In the genomic region with DNA sequence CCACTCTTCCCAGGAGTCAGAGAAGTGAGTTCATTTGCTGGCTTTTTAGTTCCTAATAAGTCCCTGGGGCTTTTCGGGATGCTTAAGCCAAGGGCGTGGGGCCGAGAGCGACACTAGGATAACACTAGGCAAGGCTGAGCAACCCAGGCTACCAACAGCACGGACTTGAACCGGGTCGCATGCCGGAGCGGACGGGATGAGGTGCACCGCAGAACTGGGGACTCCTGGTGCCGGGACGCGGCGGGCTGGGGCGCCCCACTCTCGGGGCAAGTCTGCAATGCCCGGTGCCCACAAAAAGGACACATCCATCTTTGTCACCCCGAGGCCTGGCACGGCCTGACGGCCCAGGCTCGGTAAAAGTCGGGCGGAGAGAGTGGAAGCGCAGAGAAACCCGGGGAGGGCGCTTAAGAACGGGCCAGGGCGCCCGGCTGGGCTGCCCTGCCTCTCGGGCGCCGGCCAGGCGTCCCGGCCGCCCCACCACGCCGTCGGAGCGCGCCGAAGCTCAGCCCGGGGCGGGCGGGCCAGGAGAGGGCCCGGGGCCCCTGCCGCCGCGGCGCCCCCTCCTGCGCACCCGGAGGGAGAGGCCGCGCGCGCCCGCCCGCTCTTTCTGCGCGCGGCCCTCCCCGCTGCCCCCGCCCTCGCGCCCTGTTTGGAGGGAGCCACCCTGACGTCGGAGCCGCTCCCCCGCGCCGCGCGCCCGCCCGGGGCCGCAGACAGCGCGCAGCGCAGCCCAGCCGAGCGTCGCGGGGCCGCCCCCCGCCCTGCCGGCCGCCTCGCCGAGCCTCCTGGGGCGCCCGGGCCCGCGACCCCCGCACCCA, we compare ENCODE assay signal across 8 cellular contexts.
DNase-seq lines count a peak whose midpoint lies in the region; ATAC-seq and TF ChIP-seq lines count a peak whose summit lies in the region.

TSS of gene NBL1 (plus strand) at position 710 of the 818 bp plus-strand sequence. CDS start 10,720 bp downstream, outside the sequence.

- H3K27ac ChIP-seq in MM.1S (ENCODE audit: low read length) = no peak within 1 kb of the TSS

- peaks cover 23 to 67% of the 10 kb centered on the region in 2 donors for H3K27me3 Mint-ChIP-seq in effector memory CD8-positive, alpha-beta T cell

- peak within 1 kb of the TSS; percentile 82 to 96 for H3K27ac Mint-ChIP-seq in effector memory CD8-positive, alpha-beta T cell

- H2AFZ ChIP-seq in MM.1S (ENCODE audit: low read length) = peak within 1 kb of the TSS; percentile 33; the same call in 1 of the 2 replicates

- peaks cover 52% of the 10 kb centered on the region for H3K27me3 ChIP-seq in MM.1S (replicated peaks; ENCODE audit: insufficient read depth, low read length)

- H3K4me3 Mint-ChIP-seq in effector memory CD8-positive, alpha-beta T cell = peak within 1 kb of the TSS; percentile 87 to 99

- no peaks in the 10 kb centered on the region for H3K9me3 ChIP-seq in MM.1S (replicated peaks; ENCODE audit: insufficient read depth, low read length)

- H3K4me3 ChIP-seq in MM.1S (ENCODE audit: low read length) = peak within 1 kb of the TSS; percentile 46

- no peaks in the 10 kb centered on the region for H3K9me3 Mint-ChIP-seq in effector memory CD8-positive, alpha-beta T cell

- H3K9ac ChIP-seq in MM.1S (ENCODE audit: low read length) = no peak within 1 kb of the TSS

- H3F3A ChIP-seq in MM.1S (ENCODE audit: insufficient read depth, low read length) = no peaks in the 10 kb centered on the region

- H3K4me1 ChIP-seq in MM.1S (ENCODE audit: low read length) = no peaks in the 10 kb centered on the region

- H3K79me2 ChIP-seq in MM.1S (ENCODE audit: low read length) = no peaks in the 10 kb centered on the region

- peak within 1 kb of the TSS; percentile 75 for H3K4me2 ChIP-seq in MM.1S (ENCODE audit: low read depth, low read length)

- no peaks in the 10 kb centered on the region for H3K9me2 ChIP-seq in MM.1S (replicated peaks; ENCODE audit: insufficient read depth, low read length)

- H3K4me1 Mint-ChIP-seq in effector memory CD8-positive, alpha-beta T cell (ENCODE audit: low read depth in 2 of 2) = peaks cover 11 to 14% of the 10 kb centered on the region in 2 donors

- TF ChIP-seq CTCF in GM10266 (IDR thresholded peaks at IDR 0.05; ENCODE audit: control insufficient read depth, insufficient read depth, low read depth, missing control alignments) (no peak), MM.1S (IDR thresholded peaks at IDR 0.05; ENCODE audit: low read length) (no peak)

- DNase-seq in GM10266 (ENCODE audit: extremely low spot score) (peak; percentile 87), MM.1S (no peak), medulla oblongata (ENCODE audit: extremely low spot score) (peak; percentile 44)
- peak; percentile 84 for DNase-seq in activated CD8-positive, alpha-beta memory T cell treated with anti-CD3 and anti-CD28 coated beads for 24 hours
- DNase-seq in effector memory CD8-positive, alpha-beta T cell = peak; percentile 63 to 70 (median 64)
- DNase-seq in stimulated activated CD8-positive, alpha-beta memory T cell treated with anti-CD3 and anti-CD28 coated beads, Interleukin-12 subunit alpha, Interleukin-12 subunit beta, amount 100 ng/mL, for 1 hour (ENCODE audit: low read depth) = peak; percentile 42

- H4K20me1 ChIP-seq in MM.1S (ENCODE audit: insufficient read depth, low read length) = no peaks in the 10 kb centered on the region

- H3K36me3 ChIP-seq in MM.1S (replicated peaks; ENCODE audit: insufficient read depth, low read length) = no peaks in the 10 kb centered on the region

- peaks cover 18% of the 10 kb centered on the region for H3K36me3 Mint-ChIP-seq in effector memory CD8-positive, alpha-beta T cell (ENCODE audit: insufficient read depth)

- peak; percentile 88 for ATAC-seq in effector memory CD8-positive, alpha-beta T cell (replicated peaks)
- ATAC-seq in GM21717 (IDR thresholded peaks at IDR 0.05; ENCODE audit: unreplicated experiment) = no peak
- no peak for ATAC-seq in GM19467 (IDR thresholded peaks at IDR 0.05; ENCODE audit: unreplicated experiment)
